In the genomic region with DNA sequence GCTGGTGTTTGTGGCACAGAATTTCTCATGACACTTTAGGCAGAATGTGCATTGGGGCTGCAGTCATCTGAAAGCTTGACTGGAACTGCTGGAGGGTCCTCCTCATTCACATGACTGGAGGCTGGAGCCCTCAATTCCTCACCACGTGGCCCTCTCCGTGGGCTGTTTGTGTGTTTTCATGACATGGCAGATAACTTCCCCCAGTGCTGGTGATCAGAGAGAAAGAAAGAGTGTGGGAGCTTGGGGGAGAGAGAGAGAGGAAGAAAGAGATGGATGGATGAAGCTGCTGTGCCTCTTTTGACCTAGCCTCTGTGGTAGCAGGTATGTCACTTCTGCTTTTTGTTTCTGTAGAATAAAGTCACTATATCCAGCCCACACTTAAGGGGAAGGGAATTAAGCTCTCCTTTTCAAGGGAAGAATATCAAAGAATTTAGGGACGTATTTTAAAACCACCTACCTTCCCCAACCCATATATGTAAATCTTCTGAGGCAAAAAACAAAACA, we compare ENCODE assay signal across 30 cellular contexts.
DNase-seq lines count a peak whose midpoint lies in the region; ATAC-seq and TF ChIP-seq lines count a peak whose summit lies in the region.
"Had no signal": no experiment of that assay in that cellular context is flagged by ENCODE, and none has a peak within 500 bp of the region (broad histone marks: within the 10 kb centered on the region; RNA-seq: fewer than 3 reads in every experiment).

No MANE protein-coding gene starts in this region.

- no peak overlapping the region for H3K4me3 Mint-ChIP-seq in activated naive CD4-positive, alpha-beta T cell treated with anti-CD3 and anti-CD28 coated beads, Interleukin-2, amount 10 ng/mL, durations not matched to agents 7 days and 5 days
- H3K4me3 Mint-ChIP-seq: activated CD4-positive, alpha-beta memory T cell treated with anti-CD3 and anti-CD28 coated beads for 36 hours; activated naive CD8-positive, alpha-beta T cell treated with anti-CD3 and anti-CD28 coated beads for 36 hours; endodermal cell; neural crest cell; T-helper 17 cell had no signal

- H3K36me3 ChIP-seq in parathyroid adenoma (ENCODE audit: control insufficient read depth, insufficient read depth, low read length) = no peaks in the 10 kb centered on the region
- H3K36me3 ChIP-seq: ascending aorta; BLaER1 treated with 17β-estradiol and CSF1 and Interleukin-3, amounts not matched to agents 10 nM and 100 nM; heart right ventricle; right atrium auricular region; upper lobe of left lung had no signal

- no peaks in the 10 kb centered on the region for H3K36me3 Mint-ChIP-seq in activated naive CD4-positive, alpha-beta T cell treated with anti-CD3 and anti-CD28 coated beads, Interleukin-2, amount 10 ng/mL, durations not matched to agents 7 days and 5 days
- H3K36me3 Mint-ChIP-seq: activated CD4-positive, alpha-beta memory T cell treated with anti-CD3 and anti-CD28 coated beads for 36 hours; activated naive CD8-positive, alpha-beta T cell treated with anti-CD3 and anti-CD28 coated beads for 36 hours had no signal

- peaks cover 10% of the 10 kb centered on the region for H3K27me3 Mint-ChIP-seq in activated naive CD4-positive, alpha-beta T cell treated with anti-CD3 and anti-CD28 coated beads, Interleukin-2, amount 10 ng/mL, durations not matched to agents 7 days and 5 days

- no peaks in the 10 kb centered on the region for H3K9me3 Mint-ChIP-seq in activated naive CD4-positive, alpha-beta T cell treated with anti-CD3 and anti-CD28 coated beads, Interleukin-2, amount 10 ng/mL, durations not matched to agents 7 days and 5 days
- H3K9me3 Mint-ChIP-seq: activated CD4-positive, alpha-beta memory T cell treated with anti-CD3 and anti-CD28 coated beads for 36 hours; activated naive CD8-positive, alpha-beta T cell treated with anti-CD3 and anti-CD28 coated beads for 36 hours; endodermal cell had no signal

- no peak overlapping the region for H3K27ac Mint-ChIP-seq in activated naive CD4-positive, alpha-beta T cell treated with anti-CD3 and anti-CD28 coated beads, Interleukin-2, amount 10 ng/mL, durations not matched to agents 7 days and 5 days
- H3K27ac Mint-ChIP-seq: activated CD4-positive, alpha-beta memory T cell treated with anti-CD3 and anti-CD28 coated beads for 36 hours; activated naive CD8-positive, alpha-beta T cell treated with anti-CD3 and anti-CD28 coated beads for 36 hours; endodermal cell; T-helper 17 cell had no signal

- no peaks in the 10 kb centered on the region for H3K9me3 ChIP-seq in parathyroid adenoma (ENCODE audit: control insufficient read depth, low read length)
- H3K9me3 ChIP-seq: ascending aorta; BLaER1 treated with 17β-estradiol and CSF1 and Interleukin-3, amounts not matched to agents 10 nM and 100 nM; heart right ventricle; right atrium auricular region; upper lobe of left lung had no signal

- no peaks in the 10 kb centered on the region for H3K4me1 Mint-ChIP-seq in activated naive CD4-positive, alpha-beta T cell treated with anti-CD3 and anti-CD28 coated beads, Interleukin-2, amount 10 ng/mL, durations not matched to agents 7 days and 5 days
- H3K4me1 Mint-ChIP-seq: activated naive CD8-positive, alpha-beta T cell treated with anti-CD3 and anti-CD28 coated beads for 36 hours; T-helper 17 cell had no signal

- no peak overlapping the region for H3K4me2 ChIP-seq in parathyroid adenoma (ENCODE audit: low read length)
- H3K4me2 ChIP-seq: BLaER1 treated with 17β-estradiol and CSF1 and Interleukin-3, amounts not matched to agents 10 nM and 100 nM; PC-9 had no signal

- peaks cover 5% of the 10 kb centered on the region for H3K4me1 ChIP-seq in parathyroid adenoma

- H3K9ac ChIP-seq in parathyroid adenoma = no peak overlapping the region
- H3K9ac ChIP-seq: BLaER1 treated with 17β-estradiol and CSF1 and Interleukin-3, amounts not matched to agents 10 nM and 100 nM had no signal

- DNase-seq in activated naive CD4-positive, alpha-beta T cell treated with anti-CD3 and anti-CD28 coated beads, Interleukin-2, amount 10 ng/mL, durations not matched to agents 7 days and 5 days = no peak
- DNase-seq in NCI-H2227 treated with DMSO at 0.1 percent for 48 hours (lab: John Stamatoyannopoulos, UW) = no peak
- DNase-seq: activated CD4-positive, alpha-beta memory T cell treated with anti-CD3 and anti-CD28 coated beads for 36 hours; activated CD8-positive, alpha-beta memory T cell treated with anti-CD3 and anti-CD28 coated beads, Interleukin-2, amount 50 U/mL, for 48 hours; activated naive CD8-positive, alpha-beta T cell treated with anti-CD3 and anti-CD28 coated beads for 36 hours; COR-L47; kidney glomerular epithelial cell; NCI-H1092 treated with DMSO at 0.1 percent for 48 hours; NCI-H187 treated with DMSO at 0.1 percent for 48 hours; NCI-H524 treated with DMSO at 0.1 percent for 48 hours; NK-92 treated with Interleukin-12 subunit alpha and Interleukin-12 subunit beta, amount 100 ng/mL, for 24 hours; PC-9; stimulated activated CD4-positive, alpha-beta T cell treated with anti-CD3 and anti-CD28 coated beads, Interleukin-2, amount 100 ng/mL, for 48 hours; T-helper 17 cell had no signal

- H3K27me3 ChIP-seq in parathyroid adenoma (ENCODE audit: control insufficient read depth, insufficient read depth, low read length) = no peaks in the 10 kb centered on the region
- H3K27me3 ChIP-seq: ascending aorta; BLaER1 treated with 17β-estradiol and CSF1 and Interleukin-3, amounts not matched to agents 10 nM and 100 nM; heart right ventricle; right atrium auricular region; upper lobe of left lung had no signal

- no peak overlapping the region for H3K4me3 ChIP-seq in parathyroid adenoma (ENCODE audit: low read depth, low read length)
- H3K4me3 ChIP-seq: ascending aorta; BLaER1 treated with 17β-estradiol and CSF1 and Interleukin-3, amounts not matched to agents 10 nM and 100 nM; heart right ventricle; lung; PC-9; right atrium auricular region; upper lobe of left lung had no signal

- ATAC-seq in GM18517 (IDR thresholded peaks at IDR 0.05; ENCODE audit: unreplicated experiment) (peak; percentile 48), GM21390 (IDR thresholded peaks at IDR 0.05; ENCODE audit: unreplicated experiment) (peak; percentile 52), HG03520 (IDR thresholded peaks at IDR 0.05; ENCODE audit: unreplicated experiment) (peak; percentile 45), GM19395 (IDR thresholded peaks at IDR 0.05; ENCODE audit: unreplicated experiment) (no peak)
- ATAC-seq: activated CD4-positive, CD25-positive, alpha-beta regulatory T cell treated with anti-CD3 and anti-CD28 coated beads, Interleukin-2, amount 50 U/mL, for 24 hours; esophagus mucosa; T-helper 17 cell had no signal

- peak overlapping the region; percentile 1 for H2AFZ ChIP-seq in parathyroid adenoma
- H2AFZ ChIP-seq: PC-9 had no signal

- no peak overlapping the region for H3K27ac ChIP-seq in parathyroid adenoma
- H3K27ac ChIP-seq: ascending aorta; BLaER1 treated with 17β-estradiol and CSF1 and Interleukin-3, amounts not matched to agents 10 nM and 100 nM; HL-60; PC-9; right atrium auricular region; upper lobe of left lung had no signal

- CTCF ChIA-PET in activated naive CD4-positive, alpha-beta T cell treated with anti-CD3 and anti-CD28 coated beads, Interleukin-2, amount 10 ng/mL, durations not matched to agents 7 days and 5 days (lab: Charles Lee) = no interaction called here

- H3K79me2 ChIP-seq in parathyroid adenoma = no peaks in the 10 kb centered on the region

- no peak for TF ChIP-seq CTCF in parathyroid adenoma (IDR thresholded peaks at IDR 0.05)
